ENCODE assay signal across 18 cellular contexts in genomic region chr10:26453850-26454249, GRCh38. TPM values are rescaled to one million over a fixed set of nuclear protein-coding genes. Genes with fewer than 3 reads are reported as not detected.
DNase-seq lines count a peak whose midpoint lies in the region; ATAC-seq and TF ChIP-seq lines count a peak whose summit lies in the region.
"Had no signal": no experiment of that assay in that cellular context is flagged by ENCODE, and none has a peak within 500 bp of the region (broad histone marks: within the 10 kb centered on the region; RNA-seq: fewer than 3 reads in every experiment).

No MANE protein-coding gene starts in this region.

- no peak for ATAC-seq in activated T-cell treated with anti-CD3 and anti-CD28 coated beads, Interleukin-2, amount 50 U/mL, for 72 hours (replicated peaks in 1 of 2)
- no peak for ATAC-seq in memory B cell (ENCODE audit: low read depth)
- ATAC-seq in HG03039 (IDR thresholded peaks at IDR 0.05; ENCODE audit: unreplicated experiment), result no peak
- no peak for ATAC-seq in activated CD4-positive, alpha-beta T cell treated with anti-CD3 and anti-CD28 coated beads for 36 hours
- ATAC-seq: Right ventricle myocardium inferior had no signal

- WGBS in SK-N-SH (ENCODE audit: low lambda C conversion rate), result 7% methylated on average over 2 of the region's 2 CpGs

- no peaks in the 10 kb centered on the region for H3K27me3 Mint-ChIP-seq in activated T-cell treated with anti-CD3 and anti-CD28 coated beads, Interleukin-2, amount 50 U/mL, for 72 hours (ENCODE audit: low read depth)
- H3K27me3 Mint-ChIP-seq in memory B cell (no peaks in the 10 kb centered on the region), chondrocyte (ENCODE audit: low read depth) (peaks cover 19% of the 10 kb centered on the region)
- no peaks in the 10 kb centered on the region for H3K27me3 Mint-ChIP-seq in activated CD4-positive, alpha-beta T cell treated with anti-CD3 and anti-CD28 coated beads for 36 hours

- H3K27ac ChIP-seq in OCI-LY7 (ENCODE audit: low read depth, low read length, poor library complexity, severe bottlenecking) (peak overlapping the region; percentile 95), SK-N-SH (ENCODE audit: low read depth in 2 of 2, low read length in 1 of 2) (no peak overlapping the region)
- H3K27ac ChIP-seq: KMS-11 had no signal

- no peaks in the 10 kb centered on the region for H3K9me3 Mint-ChIP-seq in activated T-cell treated with anti-CD3 and anti-CD28 coated beads, Interleukin-2, amount 50 U/mL, for 72 hours
- no peaks in the 10 kb centered on the region for H3K9me3 Mint-ChIP-seq in memory B cell
- H3K9me3 Mint-ChIP-seq in activated CD4-positive, alpha-beta T cell treated with anti-CD3 and anti-CD28 coated beads for 36 hours (ENCODE audit: low read depth), result peaks cover 3% of the 10 kb centered on the region
- no peaks in the 10 kb centered on the region for H3K9me3 Mint-ChIP-seq in chondrocyte (ENCODE audit: low read depth)

- H3K4me2 ChIP-seq in OCI-LY7 (ENCODE audit: low read length), result peak overlapping the region; percentile 7; the same call in 1 of the 2 replicates
- no peak overlapping the region for H3K4me2 ChIP-seq in SK-N-SH
- H3K4me2 ChIP-seq: KMS-11 had no signal

- no peak overlapping the region for H3K4me3 Mint-ChIP-seq in activated T-cell treated with anti-CD3 and anti-CD28 coated beads, Interleukin-2, amount 50 U/mL, for 72 hours
- H3K4me3 Mint-ChIP-seq in memory B cell (no peak overlapping the region), chondrocyte (ENCODE audit: unreplicated experiment) (no peak overlapping the region)
- H3K4me3 Mint-ChIP-seq in activated CD4-positive, alpha-beta T cell treated with anti-CD3 and anti-CD28 coated beads for 36 hours, result no peak overlapping the region

- peaks cover 62% of the 10 kb centered on the region for H3K36me3 ChIP-seq in OCI-LY7 (ENCODE audit: insufficient read depth, low read length)
- no peaks in the 10 kb centered on the region for H3K36me3 ChIP-seq in SK-N-SH (replicated peaks in 1 of 2; ENCODE audit: control insufficient read depth in 1 of 2, insufficient read depth in 2 of 2, low read length in 1 of 2)

- H3F3A ChIP-seq in SK-N-SH (replicated peaks; ENCODE audit: insufficient read depth), result no peaks in the 10 kb centered on the region

- H3K9me3 ChIP-seq in OCI-LY7 (ENCODE audit: low read length) (peaks cover 8% of the 10 kb centered on the region; the same call in 1 of the 2 replicates), SK-N-SH (no peaks in the 10 kb centered on the region)

- H3K79me2 ChIP-seq in OCI-LY7 (ENCODE audit: insufficient read depth, low read depth, low read length) (peaks cover 96% of the 10 kb centered on the region), SK-N-SH (ENCODE audit: insufficient read depth) (no peaks in the 10 kb centered on the region)

- no TSS peak for BruUV-seq in OCI-LY7 (replicated peaks; lab: Mats Ljungman, UMichigan)

- H3K4me1 Mint-ChIP-seq in activated T-cell treated with anti-CD3 and anti-CD28 coated beads, Interleukin-2, amount 50 U/mL, for 72 hours (ENCODE audit: low read depth), result peaks cover 76% of the 10 kb centered on the region
- H3K4me1 Mint-ChIP-seq in memory B cell (peaks cover 72% of the 10 kb centered on the region), chondrocyte (ENCODE audit: low read depth) (no peaks in the 10 kb centered on the region)
- H3K4me1 Mint-ChIP-seq in activated CD4-positive, alpha-beta T cell treated with anti-CD3 and anti-CD28 coated beads for 36 hours, result peaks cover 89% of the 10 kb centered on the region

- no peaks in the 10 kb centered on the region for H3K9me2 ChIP-seq in OCI-LY7 (ENCODE audit: insufficient read depth, low read length)
- no peaks in the 10 kb centered on the region for H3K9me2 ChIP-seq in SK-N-SH

- DNase-seq in activated T-cell treated with anti-CD3 and anti-CD28 coated beads, Interleukin-2, amount 50 U/mL, for 72 hours, result no peak
- DNase-seq in activated T-cell treated with anti-CD3 and anti-CD28 coated beads, Interleukin-2, amount 50 U/mL, for 48 hours, result no peak
- DNase-seq in OCI-LY7 (ENCODE audit: low spot score) (no peak), memory B cell (ENCODE audit: low spot score in 2 of 2) (no peak), SK-N-SH (no peak), chondrocyte (ENCODE audit: low spot score) (no peak)
- DNase-seq in activated CD4-positive, alpha-beta T cell treated with anti-CD3 and anti-CD28 coated beads for 36 hours, result no peak
- DNase-seq: GOT3, NCI-H1436 treated with DMSO at 0.1 percent for 48 hours, NCI-H2081, NCI-H774 had no signal

- H3K4me3 ChIP-seq in OCI-LY7 (ENCODE audit: low read depth, low read length, poor library complexity, severe bottlenecking), result no peak overlapping the region
- no peak overlapping the region for H3K4me3 ChIP-seq in SK-N-SH (ENCODE audit: low read depth in 2 of 2, low read length in 1 of 2)
- H3K4me3 ChIP-seq: BLaER1 had no signal

- H3K9ac ChIP-seq in SK-N-SH, result no peak overlapping the region
- H3K9ac ChIP-seq: BLaER1, KMS-11 had no signal

- CTCF ChIA-PET in OCI-LY7 (lab: Charles Lee; ENCODE audit: unreplicated experiment) (no interaction called here), SK-N-SH (lab: Yijun Ruan, JAX) (no interaction called here)
- CTCF ChIA-PET in activated CD4-positive, alpha-beta T cell treated with anti-CD3 and anti-CD28 coated beads for 36 hours (lab: Charles Lee), result no interaction called here

- H3K4me1 ChIP-seq in OCI-LY7 (ENCODE audit: insufficient read depth, low read length, poor library complexity, severe bottlenecking) (peaks cover 97% of the 10 kb centered on the region), SK-N-SH (ENCODE audit: control insufficient read depth in 1 of 2, insufficient read depth in 2 of 2, low read depth in 1 of 2, low read length in 1 of 2) (no peaks in the 10 kb centered on the region)

- POLR2A ChIA-PET in OCI-LY7 (lab: Charles Lee) (interaction anchor here (0.5 to 1.5 kb wide), 2 partner anchors 14 to 567 kb away, joined by 3 to 4 read pairs; no protein-coding TSS in a partner anchor), SK-N-SH (lab: Yijun Ruan, JAX) (no interaction called here)
- POLR2A ChIA-PET in activated CD4-positive, alpha-beta T cell treated with anti-CD3 and anti-CD28 coated beads for 36 hours (lab: Charles Lee), result interaction anchor here (0.8 kb wide), 1 partner anchor 310 kb away, joined by 3 read pairs; no protein-coding TSS in a partner anchor

- H3K27me3 ChIP-seq in SK-N-SH (ENCODE audit: insufficient read depth), result no peaks in the 10 kb centered on the region
- H3K27me3 ChIP-seq: BLaER1 had no signal

- H4K20me1 ChIP-seq in OCI-LY7 (ENCODE audit: insufficient read depth, low read length) (no peaks in the 10 kb centered on the region), SK-N-SH (ENCODE audit: insufficient read depth) (no peaks in the 10 kb centered on the region)

- H3K36me3 Mint-ChIP-seq in activated T-cell treated with anti-CD3 and anti-CD28 coated beads, Interleukin-2, amount 50 U/mL, for 72 hours (ENCODE audit: insufficient read depth in 2 of 2), result peaks cover 3 to 17% of the 10 kb centered on the region in 2 donors
- H3K36me3 Mint-ChIP-seq in memory B cell, result peaks cover 14% of the 10 kb centered on the region
- peaks cover 46% of the 10 kb centered on the region for H3K36me3 Mint-ChIP-seq in activated CD4-positive, alpha-beta T cell treated with anti-CD3 and anti-CD28 coated beads for 36 hours (ENCODE audit: low read depth)
- H3K36me3 Mint-ChIP-seq in chondrocyte (ENCODE audit: low read depth), result no peaks in the 10 kb centered on the region

- no peak for TF ChIP-seq RAD21 in SK-N-SH (IDR thresholded peaks at IDR 0.05; ENCODE audit: low read length)

- intact Hi-C loops in OCI-LY7 (cut with micrococcal nuclease; ENCODE audit: unreplicated experiment), result no loop called here
- intact Hi-C loops in activated CD4-positive, alpha-beta T cell treated with anti-CD3 and anti-CD28 coated beads for 36 hours (cut with DNase I, micrococcal nuclease), result no loop called here

- H3K27ac Mint-ChIP-seq in activated T-cell treated with anti-CD3 and anti-CD28 coated beads, Interleukin-2, amount 50 U/mL, for 72 hours, result peak overlapping the region; percentile 79
- H3K27ac Mint-ChIP-seq in memory B cell, result peak overlapping the region; percentile 90
- H3K27ac Mint-ChIP-seq in activated CD4-positive, alpha-beta T cell treated with anti-CD3 and anti-CD28 coated beads for 36 hours, result no peak overlapping the region
- no peak overlapping the region for H3K27ac Mint-ChIP-seq in chondrocyte (ENCODE audit: unreplicated experiment)

- TF ChIP-seq EP300 in SK-N-SH (IDR thresholded peaks at IDR 0.05; ENCODE audit: borderline replicate concordance in 1 of 2, low read depth in 1 of 2, low read length in 1 of 2), result no peak

- H2AFZ ChIP-seq in OCI-LY7 (ENCODE audit: low read length) (no peak overlapping the region), SK-N-SH (ENCODE audit: low read depth) (no peak overlapping the region)

- no peak for TF ChIP-seq CTCF in OCI-LY7 (conservative IDR thresholded peaks at IDR 0.05; ENCODE audit: low read length)
- TF ChIP-seq CTCF in SK-N-SH (IDR thresholded peaks at IDR 0.05), result no peak
- TF ChIP-seq CTCF in chondrocyte (IDR thresholded peaks at IDR 0.05), result no peak

TF ChIP-seq in SK-N-SH, 30 proteins besides CTCF, POLR2A, EP300 and RAD21 (continues in another document):
- no peak for TF ChIP-seq GATA2 (CRISPR knock-in tag; IDR thresholded peaks at IDR 0.05)
- no peak for TF ChIP-seq EZH2phosphoT487 (IDR thresholded peaks at IDR 0.05; ENCODE audit: borderline replicate concordance, low read depth)
- no peak for TF ChIP-seq MAX (IDR thresholded peaks at IDR 0.05; ENCODE audit: low read depth)
- no peak for TF ChIP-seq SMC3 (IDR thresholded peaks at IDR 0.05; ENCODE audit: low read depth, low read length)
- no peak for TF ChIP-seq TCF12 (IDR thresholded peaks at IDR 0.05)
- TF ChIP-seq RXRA (IDR thresholded peaks at IDR 0.05; ENCODE audit: borderline replicate concordance, low read depth), result no peak

RNA-seq across cellular contexts. Expression of gene APBB1IP, which starts 15.7 kb away (rescaled TPM):
- 10 to 100 TPM; 44.1 to 49.7 TPM for total RNA-seq in activated T-cell treated with anti-CD3 and anti-CD28 coated beads, Interleukin-2, amount 50 U/mL, for 72 hours
- 58.1 and 65.8 TPM in 2 replicates for total RNA-seq in OCI-LY7 (2014; rRNA removed; shearing (Covaris generic))
- total RNA-seq in OCI-LY7 (2022) (167 and 196 TPM in 2 replicates), chondrocyte (not detected in 3 replicates)
- 0.02 TPM in 1 of 2 replicates, not detected in the other for polyA plus RNA-seq in SK-N-SH (2012; rRNA removed)
- polyA plus RNA-seq in SK-N-SH (2012; cell fraction: cytosol; rRNA removed), result not detected in 2 replicates
- 0.02 TPM in 1 of 2 replicates, not detected in the other for polyA plus RNA-seq in SK-N-SH (2012; cell fraction: nucleus; rRNA removed)
- total RNA-seq in activated CD4-positive, alpha-beta T cell treated with anti-CD3 and anti-CD28 coated beads for 36 hours, result 10 to 100 TPM; 53.3 to 66.4 TPM
- total RNA-seq: A172, G401, NCI-H460 had no signal

Comparison
In these comparisons a context has a peak if more than half of its experiments do, and no peak if none do; other contexts are left out.
1. H3K27ac Mint-ChIP-seq: peak in activated T-cell treated with anti-CD3 and anti-CD28 coated beads, Interleukin-2, amount 50 U/mL, for 72 hours (single experiment) and memory B cell (single experiment); none in activated CD4-positive, alpha-beta T cell treated with anti-CD3 and anti-CD28 coated beads for 36 hours (single experiment) and chondrocyte (single experiment).
2. RNA of gene APBB1IP, which starts 15.7 kb away (total RNA-seq): 58.1 to 196 TPM in OCI-LY7, 53.3 to 66.4 TPM in activated CD4-positive, alpha-beta T cell treated with anti-CD3 and anti-CD28 coated beads for 36 hours and 44.1 to 49.7 TPM in activated T-cell treated with anti-CD3 and anti-CD28 coated beads, Interleukin-2, amount 50 U/mL, for 72 hours; not detected in chondrocyte; every median in the first group is over 10 times any median in the second.